ENCODE assay signal across 22 cellular contexts in the genomic region with DNA sequence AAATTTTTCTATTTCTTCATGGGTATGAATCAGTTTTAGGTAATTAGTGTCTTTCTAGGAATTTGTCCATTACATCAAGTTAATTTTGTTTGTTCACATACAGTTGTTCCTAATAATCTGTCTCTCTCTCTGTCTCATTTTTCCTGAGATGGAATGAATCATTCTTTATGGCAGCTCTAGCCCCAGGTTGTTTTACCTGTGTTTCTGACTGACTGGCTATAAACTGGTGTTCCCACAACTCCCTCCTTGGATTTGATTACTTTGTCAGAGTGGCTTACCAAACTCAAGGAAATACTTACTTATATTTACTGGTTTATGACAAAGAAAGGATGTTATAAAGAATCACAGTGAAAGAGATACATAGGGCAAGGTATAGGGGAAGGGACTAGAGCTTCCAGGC. TPM values are rescaled to one million over a fixed set of nuclear protein-coding genes. Genes with fewer than 3 reads are reported as not detected.
DNase-seq lines count a peak whose midpoint lies in the region; ATAC-seq and TF ChIP-seq lines count a peak whose summit lies in the region.
"Had no signal": no experiment of that assay in that cellular context is flagged by ENCODE, and none has a peak within 500 bp of the region (broad histone marks: within the 10 kb centered on the region; RNA-seq: fewer than 3 reads in every experiment).

No MANE protein-coding gene starts in this region.

- H3K4me3 ChIP-seq in breast epithelium, result no peak overlapping the region
- H3K4me3 ChIP-seq in hepatocyte, result no peak overlapping the region
- H3K4me3 ChIP-seq in trophoblast cell (ENCODE audit: low read depth, low read length), result no peak overlapping the region
- H3K4me3 ChIP-seq: GM12878 had no signal

- intact Hi-C loops in breast epithelium (cut with DNase I; ENCODE audit: low total_unique reads), result no loop called here

- 0 out of 2 replicates have a peak, but pooled peaks cover 3% of the 10 kb centered on the region for H3K4me1 ChIP-seq in H9 (ENCODE audit: insufficient read depth, low read length)
- no peaks in the 10 kb centered on the region for H3K4me1 ChIP-seq in breast epithelium
- no peaks in the 10 kb centered on the region for H3K4me1 ChIP-seq in hepatocyte (ENCODE audit: insufficient read depth)
- peaks cover 0 to under 1% of the 10 kb centered on the region in 2 experiments for H3K4me1 ChIP-seq in trophoblast cell (ENCODE audit: control insufficient read depth in 1 of 2, insufficient read depth in 2 of 2, low read length in 2 of 2)

- no peak overlapping the region for H3K4me3 Mint-ChIP-seq in H9
- H3K4me3 Mint-ChIP-seq: CD4-positive, alpha-beta memory T cell had no signal

- H3K36me3 Mint-ChIP-seq in H9 (ENCODE audit: insufficient read depth in 1 of 3, low read depth in 3 of 3), result peaks cover 51 to 63% (median 60%) of the 10 kb centered on the region in 3 experiments

- no peak overlapping the region for H4K8ac ChIP-seq in H9 (replicated peaks; ENCODE audit: insufficient read length, low read depth, low read length)
- H4K8ac ChIP-seq in trophoblast cell (ENCODE audit: low read depth, low read length), result no peak overlapping the region

- H3K27me3 ChIP-seq in H9 (ENCODE audit: insufficient read depth, low read length), result no peaks in the 10 kb centered on the region
- no peaks in the 10 kb centered on the region for H3K27me3 ChIP-seq in breast epithelium
- no peaks in the 10 kb centered on the region for H3K27me3 ChIP-seq in hepatocyte
- H3K27me3 ChIP-seq in trophoblast cell (ENCODE audit: insufficient read depth, low read length), result no peaks in the 10 kb centered on the region

- no peak overlapping the region for H3K14ac ChIP-seq in H9 (ENCODE audit: insufficient read depth, low read length)
- H3K14ac ChIP-seq in trophoblast cell (ENCODE audit: low read length), result no peak overlapping the region

- H2BK5ac ChIP-seq in H9 (ENCODE audit: insufficient read length, low read length), result no peak overlapping the region
- H2BK5ac ChIP-seq in trophoblast cell (ENCODE audit: low read depth, low read length, poor library complexity), result no peak overlapping the region

- H3K79me1 ChIP-seq in H9 (ENCODE audit: insufficient read depth, low read depth, low read length, poor library complexity, severe bottlenecking), result peaks cover 12% of the 10 kb centered on the region
- no peaks in the 10 kb centered on the region for H3K79me1 ChIP-seq in trophoblast cell (ENCODE audit: low read length)

- no peak for TF ChIP-seq POLR2A in breast epithelium (IDR thresholded peaks at IDR 0.05)

- DNase-seq in H9, result no peak
- DNase-seq in breast epithelium (ENCODE audit: low spot score in 2 of 2), result no peak
- DNase-seq in hepatocyte (ENCODE audit: low spot score), result no peak
- no peak for DNase-seq in trophoblast cell
- DNase-seq in NCI-H1092 treated with DMSO at 0.1 percent for 48 hours (lab: John Stamatoyannopoulos, UW), result no peak
- DNase-seq: CD4-positive, alpha-beta memory T cell; DMS53; EL; GOT3; KG1; MV-4-11; NCI-H1417; NCI-H187; NCI-H2107; NCI-H510A; NCI-H748 treated with DMSO at 0.1 percent for 48 hours; NK-92 treated with Interleukin-12 subunit alpha and Interleukin-12 subunit beta, amount 100 ng/mL, for 24 hours; SIG-M5 had no signal

- H2BK120ac ChIP-seq in H9 (ENCODE audit: low read depth, low read length, poor library complexity, severe bottlenecking) (no peak overlapping the region), trophoblast cell (ENCODE audit: insufficient read depth, low read length, poor library complexity) (no peak overlapping the region)

- no peaks in the 10 kb centered on the region for H3K23me2 ChIP-seq in H9 (ENCODE audit: insufficient read length, low read depth, low read length, poor library complexity, severe bottlenecking)

- H4K12ac ChIP-seq in trophoblast cell (ENCODE audit: low read depth, low read length), result no peak overlapping the region

- no peak overlapping the region for H3T11ph ChIP-seq in H9 (ENCODE audit: low read length)

- H3K9me2 ChIP-seq in hepatocyte (replicated peaks; ENCODE audit: insufficient read depth), result no peaks in the 10 kb centered on the region

- H2AK5ac ChIP-seq in H9 (ENCODE audit: insufficient read length, low read length) (no peak overlapping the region), trophoblast cell (ENCODE audit: low read length) (no peak overlapping the region)

- peaks cover 46 to 60% of the 10 kb centered on the region in 2 experiments for H3K4me1 Mint-ChIP-seq in H9

- H2BK12ac ChIP-seq in H9 (ENCODE audit: insufficient read length, low read depth, low read length) (no peak overlapping the region), trophoblast cell (ENCODE audit: low read length) (no peak overlapping the region)

- H4K91ac ChIP-seq in H9 (ENCODE audit: insufficient read length, low read depth, low read length) (no peak overlapping the region), trophoblast cell (ENCODE audit: low read depth, low read length) (no peak overlapping the region)

- H2BK15ac ChIP-seq in H9 (ENCODE audit: low read depth, low read length), result no peak overlapping the region

- H3K9me3 ChIP-seq in H9 (ENCODE audit: control insufficient read depth, low read depth, low read length) (no peaks in the 10 kb centered on the region), breast epithelium (no peaks in the 10 kb centered on the region), hepatocyte (ENCODE audit: low read depth) (no peaks in the 10 kb centered on the region), trophoblast cell (ENCODE audit: insufficient read depth, low read depth, low read length) (no peaks in the 10 kb centered on the region)

- H3K4me2 ChIP-seq in H9 (ENCODE audit: insufficient read depth, insufficient read length, low read length) (no peak overlapping the region), hepatocyte (no peak overlapping the region), trophoblast cell (ENCODE audit: low read length) (no peak overlapping the region)

- H4K5ac ChIP-seq in H9 (ENCODE audit: insufficient read length, low read depth, low read length), result no peak overlapping the region

- peaks cover 31% of the 10 kb centered on the region; the same call in 1 of the 2 replicates for H3K79me2 ChIP-seq in H9 (ENCODE audit: insufficient read depth, low read length)
- H3K79me2 ChIP-seq in hepatocyte, result peaks cover 95% of the 10 kb centered on the region
- peaks cover 2% of the 10 kb centered on the region for H3K79me2 ChIP-seq in trophoblast cell (ENCODE audit: control insufficient read depth, insufficient read depth, low read length, poor library complexity)

- H3K56ac ChIP-seq in H9 (ENCODE audit: insufficient read length, low read depth, low read length), result no peak overlapping the region

- H3K4ac ChIP-seq in H9 (ENCODE audit: low read depth, low read length), result no peak overlapping the region
- peak overlapping the region; percentile 83 for H3K4ac ChIP-seq in trophoblast cell (ENCODE audit: low read depth, low read length)

- no peak overlapping the region for H3K27ac ChIP-seq in H9 (ENCODE audit: insufficient read length, low read depth, low read length)
- peak overlapping the region; percentile 13 to 22 for H3K27ac ChIP-seq in breast epithelium
- peak overlapping the region; percentile 14 for H3K27ac ChIP-seq in hepatocyte
- no peak overlapping the region for H3K27ac ChIP-seq in trophoblast cell (ENCODE audit: low read depth, low read length)

- H3K27ac Mint-ChIP-seq in H9, result peak overlapping the region; percentile 2 to 53 (median 23); a peak in 3 of 7 replicates

- no peak for ATAC-seq in GM21786 (IDR thresholded peaks at IDR 0.05; ENCODE audit: unreplicated experiment)
- no peak for ATAC-seq in GM18517 (IDR thresholded peaks at IDR 0.05; ENCODE audit: unreplicated experiment)
- no peak for ATAC-seq in HG03354 (IDR thresholded peaks at IDR 0.05; ENCODE audit: poor library complexity, severe bottlenecking, unreplicated experiment)
- ATAC-seq: GM12878 had no signal

- H3K9ac ChIP-seq in H9 (ENCODE audit: extremely low read depth, insufficient read length, low read length) (no peak overlapping the region), trophoblast cell (ENCODE audit: low read length) (no peak overlapping the region)

- no peak overlapping the region for H2BK20ac ChIP-seq in H9 (ENCODE audit: low read depth, low read length, poor library complexity, severe bottlenecking)

- H3K27me3 Mint-ChIP-seq in H9 (ENCODE audit: low read depth), result no peaks in the 10 kb centered on the region
- H3K27me3 Mint-ChIP-seq: CD4-positive, alpha-beta memory T cell had no signal

- H4K20me1 ChIP-seq in H9 (ENCODE audit: control insufficient read depth, insufficient read depth, insufficient read length) (no peaks in the 10 kb centered on the region), hepatocyte (ENCODE audit: insufficient read depth, poor library complexity, severe bottlenecking) (peaks cover 22% of the 10 kb centered on the region)

- no peak for TF ChIP-seq CTCF in H9 (conservative IDR thresholded peaks at IDR 0.05)
- no peak for TF ChIP-seq CTCF in breast epithelium (IDR thresholded peaks at IDR 0.05)
- no peak for TF ChIP-seq CTCF in hepatocyte (IDR thresholded peaks at IDR 0.05; ENCODE audit: poor library complexity)

- no peaks in the 10 kb centered on the region; a peak in 1 of 5 replicates for H3K9me3 Mint-ChIP-seq in H9
- H3K9me3 Mint-ChIP-seq: CD4-positive, alpha-beta memory T cell had no signal

- no peak overlapping the region for H3K18ac ChIP-seq in H9 (ENCODE audit: insufficient read length, low read depth, low read length)
- H3K18ac ChIP-seq in trophoblast cell (ENCODE audit: low read length), result no peak overlapping the region

- H3K23ac ChIP-seq in H9 (ENCODE audit: insufficient read length, low read depth, low read length) (no peak overlapping the region), trophoblast cell (ENCODE audit: low read length) (no peak overlapping the region)

- H3K36me3 ChIP-seq in breast epithelium, result no peaks in the 10 kb centered on the region
- no peaks in the 10 kb centered on the region for H3K36me3 ChIP-seq in hepatocyte (replicated peaks; ENCODE audit: insufficient read depth, low read depth)
- peaks cover 4 to 9% of the 10 kb centered on the region in 2 experiments for H3K36me3 ChIP-seq in trophoblast cell (ENCODE audit: control insufficient read depth in 1 of 2, insufficient read depth in 2 of 2, low read length in 2 of 2)

- H2AFZ ChIP-seq in H9 (ENCODE audit: low read length), result no peak overlapping the region
- no peak overlapping the region for H2AFZ ChIP-seq in hepatocyte
- no peak overlapping the region for H2AFZ ChIP-seq in trophoblast cell (ENCODE audit: insufficient read depth, low read length, poor library complexity)

RNA-seq across cellular contexts. Expression of a gene that starts 15.1 kb away (rescaled TPM):
- 53.5 and 56.5 TPM in 2 replicates for total RNA-seq in H9 (2021)
- 10 to 100 TPM; 15.7 to 20.3 (median 20.1) TPM for total RNA-seq in breast epithelium
- total RNA-seq in hepatocyte, result 17.7 and 19.8 TPM in 2 replicates
- polyA plus RNA-seq in hepatocyte, result 5.3 and 7.6 TPM in 2 replicates
- polyA plus RNA-seq in trophoblast cell (2013), result 13.6 and 13.8 TPM in 2 replicates

Comparison
In these comparisons a context has a peak if more than half of its experiments do, and no peak if none do; other contexts are left out.
1. H3K27ac ChIP-seq: peak in breast epithelium (2 of 2) and hepatocyte (single experiment); none in H9 (single experiment) and trophoblast cell (single experiment).